8 cellular contexts compared by ENCODE assay signal in the genomic region with DNA sequence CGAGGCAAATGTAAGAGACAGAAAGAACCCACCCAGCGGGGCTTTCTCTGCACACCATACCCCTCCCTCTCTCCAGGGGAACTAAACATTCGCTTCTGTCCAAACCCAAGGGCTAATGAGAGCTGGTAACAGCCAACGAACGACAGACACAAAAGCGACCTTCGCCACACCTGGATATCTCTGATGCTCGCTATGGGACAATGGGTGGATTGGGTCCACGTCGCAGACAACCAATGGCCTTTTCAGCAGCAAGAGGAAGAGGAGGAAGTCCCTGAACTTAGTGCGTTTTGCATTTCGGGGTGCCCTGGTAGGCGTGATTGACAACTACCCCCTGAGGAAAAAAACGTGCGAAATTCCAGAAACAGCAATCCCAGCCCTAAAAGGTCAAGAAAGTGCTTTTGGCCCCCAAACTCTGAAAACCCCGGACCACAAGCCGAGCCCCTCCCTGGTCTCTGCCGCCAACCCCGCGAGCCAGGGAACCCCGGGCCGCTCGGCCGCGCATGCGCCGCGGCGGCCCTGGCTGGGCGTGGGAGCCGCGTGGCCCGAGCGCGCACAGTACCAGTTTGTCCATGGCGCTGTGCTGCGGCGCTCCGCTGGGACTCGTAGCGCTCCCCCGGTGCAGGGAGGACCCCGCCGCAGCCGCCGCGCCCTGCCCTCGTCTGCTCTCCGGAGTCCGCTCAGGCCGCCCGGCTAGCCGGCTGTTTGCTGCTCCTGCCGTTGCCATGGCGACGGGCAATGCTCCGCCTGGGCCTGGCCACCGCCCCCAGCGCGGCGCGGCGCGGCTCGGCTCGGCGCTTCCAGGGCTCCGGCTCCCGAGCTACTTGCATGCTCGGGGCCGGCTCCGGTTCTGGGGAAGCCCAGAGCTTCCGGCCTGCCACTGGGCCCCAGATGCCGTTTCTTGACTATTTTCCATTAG.
DNase-seq lines count a peak whose midpoint lies in the region; ATAC-seq and TF ChIP-seq lines count a peak whose summit lies in the region.

No MANE protein-coding gene starts in this region.

- peaks cover 4% of the 10 kb centered on the region for H3K4me1 ChIP-seq in ectodermal cell (ENCODE audit: control insufficient read depth, insufficient read depth, low read length)

- WGBS in ectodermal cell, 2 experiments: 1% methylated on average over 74 of the region's 74 CpGs
- WGBS in lower leg skin, 2 donors: 2 to 4% methylated on average over 54 to 73 of the region's 74 CpGs

- no peak for TF ChIP-seq POLR2A in lower leg skin (IDR thresholded peaks at IDR 0.05)

- peak; percentile 90 for ATAC-seq in GM18861 (IDR thresholded peaks at IDR 0.05; ENCODE audit: unreplicated experiment)
- ATAC-seq in HG03039 (IDR thresholded peaks at IDR 0.05; ENCODE audit: unreplicated experiment): peak; percentile 91

- H3K27me3 ChIP-seq in ectodermal cell (ENCODE audit: control insufficient read depth, insufficient read depth, low read length, poor library complexity, severe bottlenecking): no peaks in the 10 kb centered on the region

- intact Hi-C loops in lower leg skin (cut with DNase I; ENCODE audit: low total_unique reads): no loop called here

- peak; percentile 90 for DNase-seq in AG10803 (ENCODE audit: low read depth)
- DNase-seq in NCI-H2029 treated with DMSO at 0.1 percent for 48 hours (lab: John Stamatoyannopoulos, UW): peak; percentile 72
- peak; percentile 60 to 93 for DNase-seq in lower leg skin (ENCODE audit: low spot score in 2 of 2)
- DNase-seq in stimulated activated CD4-positive, alpha-beta T cell treated with anti-CD3 and anti-CD28 coated beads, Interleukin-4, amount 100 ng/mL, for 1 hour: peak; percentile 36

- TF ChIP-seq CTCF in AG10803 (conservative IDR thresholded peaks at IDR 0.05; ENCODE audit: low read length) (no peak; the same call in 1 of the 2 replicates), VCaP (conservative IDR thresholded peaks at IDR 0.05) (peak; percentile 52), lower leg skin (IDR thresholded peaks at IDR 0.05) (no peak)

- H3K27ac ChIP-seq in VCaP: peak overlapping the region; percentile 99
- H3K27ac ChIP-seq in ectodermal cell (ENCODE audit: insufficient read depth, low read depth, low read length, poor library complexity, severe bottlenecking): peak overlapping the region; percentile 78

- no peaks in the 10 kb centered on the region for H3K36me3 ChIP-seq in ectodermal cell (ENCODE audit: control insufficient read depth, insufficient read depth, low read length)

- H3K4me3 ChIP-seq in AG10803 (ENCODE audit: low read length) (peak overlapping the region; percentile 76), ectodermal cell (ENCODE audit: insufficient read depth, low read depth, low read length) (peak overlapping the region; percentile 53), lower leg skin (ENCODE audit: low read depth, poor library complexity, severe bottlenecking) (peak overlapping the region; percentile 8)

- no peaks in the 10 kb centered on the region for H3K9me3 ChIP-seq in ectodermal cell (ENCODE audit: control insufficient read depth, low read length)

Comparison
In these comparisons a context has a peak if more than half of its experiments do, and no peak if none do; other contexts are left out.
1. Peak in every context shown above with its lines: DNase-seq, ATAC-seq, H3K4me3 ChIP-seq and H3K27ac ChIP-seq.
2. DNase-seq: peak in every context shown above with its lines; median percentile 90 in AG10803; 76 in lower leg skin; 72 in NCI-H2029 treated with DMSO at 0.1 percent for 48 hours; 36 in stimulated activated CD4-positive, alpha-beta T cell treated with anti-CD3 and anti-CD28 coated beads, Interleukin-4, amount 100 ng/mL, for 1 hour.
3. H3K4me3 ChIP-seq: peak in every context shown above with its lines; median percentile 76 in AG10803; 53 in ectodermal cell; 8 in lower leg skin.